ENCODE assay signal across 1 cellular context in genomic region chr16:84530590-84530989, GRCh38.
A peak's percentile ranks its signal among the peaks of the same experiment; 100 is the strongest.
TF ChIP-seq lines count a peak whose summit lies in the region.

No MANE protein-coding gene starts in this region.

TF ChIP-seq in K562, 482 proteins besides CTCF, POLR2A, EP300 and RAD21 (continued from another document):
- TF ChIP-seq RBM25 (IDR thresholded peaks at IDR 0.05; ENCODE audit: low read depth, low read length, severe bottlenecking) = peak; percentile 83
- 0 out of 2 replicates have a peak, but pooled peaks have one; percentile 29 for TF ChIP-seq BCOR (IDR thresholded peaks at IDR 0.05)
- TF ChIP-seq STAT5B (CRISPR knock-in tag; IDR thresholded peaks at IDR 0.05) = no peak
